ENCODE assay signal across 1 cellular context in the genomic region with DNA sequence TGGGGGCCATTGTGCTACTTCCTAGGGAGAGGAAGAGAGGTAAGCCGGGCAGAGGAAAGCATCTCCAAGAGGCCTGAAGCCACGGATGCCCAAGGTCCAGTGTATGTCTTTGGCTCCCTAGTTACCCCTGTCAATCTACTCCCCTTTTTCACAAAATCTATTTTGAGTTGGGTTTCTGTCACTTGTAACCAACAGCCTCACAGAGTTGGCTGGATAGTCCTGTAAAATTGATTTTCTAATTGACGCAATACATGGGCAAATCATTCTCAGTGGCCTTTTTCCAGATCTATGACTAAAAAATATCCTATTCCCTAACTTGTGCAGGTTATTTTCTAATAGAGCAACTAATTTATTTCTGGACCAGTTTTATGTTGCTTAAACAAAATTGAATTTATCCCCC.
TF ChIP-seq lines count a peak whose summit lies in the region.

No MANE protein-coding gene starts in this region.

TF ChIP-seq in IMR-90, 13 proteins besides CTCF, POLR2A, EP300 and RAD21:
- TF ChIP-seq, protein P1, sequence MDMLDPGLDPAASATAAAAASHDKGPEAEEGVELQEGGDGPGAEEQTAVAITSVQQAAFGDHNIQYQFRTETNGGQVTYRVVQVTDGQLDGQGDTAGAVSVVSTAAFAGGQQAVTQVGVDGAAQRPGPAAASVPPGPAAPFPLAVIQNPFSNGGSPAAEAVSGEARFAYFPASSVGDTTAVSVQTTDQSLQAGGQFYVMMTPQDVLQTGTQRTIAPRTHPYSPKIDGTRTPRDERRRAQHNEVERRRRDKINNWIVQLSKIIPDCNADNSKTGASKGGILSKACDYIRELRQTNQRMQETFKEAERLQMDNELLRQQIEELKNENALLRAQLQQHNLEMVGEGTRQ (IDR thresholded peaks at IDR 0.05; ENCODE audit: low read depth, low read length): no peak
- TF ChIP-seq FOS (IDR thresholded peaks at IDR 0.05; ENCODE audit: low read depth, low read length) (no peak), BHLHE40 (IDR thresholded peaks at IDR 0.05; ENCODE audit: low read depth, low read length) (no peak), MAZ (IDR thresholded peaks at IDR 0.05; ENCODE audit: borderline replicate concordance, low read depth, low read length) (no peak), RFX5 (IDR thresholded peaks at IDR 0.05; ENCODE audit: low read depth, low read length) (no peak)
